ENCODE assay signal across 24 cellular contexts in the genomic region with DNA sequence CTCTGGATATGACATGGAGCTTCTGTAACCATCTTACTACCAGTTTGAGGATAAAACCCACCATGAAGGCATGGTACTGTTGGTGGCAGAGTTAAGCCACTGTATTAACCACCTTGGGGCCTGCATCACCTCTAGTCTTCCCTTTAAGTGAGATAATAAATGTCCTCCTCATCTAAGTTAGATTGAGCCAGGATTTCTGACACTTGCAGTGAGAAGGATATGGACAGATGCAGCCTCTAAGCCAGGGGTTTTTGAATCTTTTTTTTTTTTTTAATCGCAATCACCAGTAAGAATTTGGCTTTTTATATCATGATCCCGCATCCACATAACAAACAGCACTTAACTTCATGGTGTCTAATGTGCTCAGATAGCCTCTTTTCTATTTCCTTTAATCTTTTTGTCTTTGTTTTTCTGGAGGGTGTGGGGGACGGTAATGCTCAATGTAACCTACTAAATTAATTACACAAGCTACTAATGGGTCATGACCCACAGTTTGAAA. TPM values are rescaled to one million over a fixed set of nuclear protein-coding genes. Genes with fewer than 3 reads are reported as not detected.
DNase-seq lines count a peak whose midpoint lies in the region; ATAC-seq, FAIRE-seq and TF ChIP-seq lines count a peak whose summit lies in the region.
"Had no signal": no experiment of that assay in that cellular context is flagged by ENCODE, and none has a peak within 500 bp of the region (broad histone marks: within the 10 kb centered on the region; RNA-seq: fewer than 3 reads in every experiment).

No MANE protein-coding gene starts in this region.

- peak overlapping the region; percentile 9 to 34 for H3K27ac Mint-ChIP-seq in natural killer cell
- peak overlapping the region in 1 of 2 donors; percentile 58 for H3K27ac Mint-ChIP-seq in natural killer cell treated with Interleukin-12 subunit alpha and Interleukin-12 subunit beta and Interleukin-15 and Interleukin-18, amount 100 ng/mL, for 72 hours
- H3K27ac Mint-ChIP-seq: stimulated activated memory B cell treated with anti-CD40 and anti-IgM and Interleukin-4, amounts not matched to agents 10 μg/mL and 1 μg/mL and 100 μg/mL, for 72 hours; T-helper 2 cell treated with Interferon-gamma antibody and Interleukin-4, amounts not matched to agents 5 μg/mL and 100 μg/mL, for 36 hours; WTC11 had no signal

- peaks cover 10% of the 10 kb centered on the region; the same call in 2 of the 3 replicates for H3K79me2 ChIP-seq in K562 (ENCODE audit: control insufficient read depth, insufficient read depth, low read length)

- peak overlapping the region; percentile 64 for H3K4me2 ChIP-seq in K562 (ENCODE audit: insufficient read depth, low read length)

- intact Hi-C loops in natural killer cell (cut with micrococcal nuclease) (no loop called here), K562 (cut with micrococcal nuclease) (loop anchor here (2.0 to 5.0 kb wide), 3 partner anchors 40 to 263 kb away; no protein-coding TSS in a partner anchor)

- FAIRE-seq in K562 (lab: Jason Lieb, UNC), result no peak
- no peak for FAIRE-seq in GM12891 (lab: Jason Lieb, UNC)
- FAIRE-seq: astrocyte, small intestine had no signal

- TF ChIP-seq EP300 in K562 (IDR thresholded peaks at IDR 0.05; ENCODE audit: low read length), result no peak

- DNase-seq in natural killer cell (no peak), K562 (ENCODE audit: extremely low read depth in 1 of 4, low spot score in 3 of 4) (no peak), ureter (ENCODE audit: low spot score) (no peak), GM12891 (ENCODE audit: insufficient read length, low spot score) (no peak)
- DNase-seq in natural killer cell treated with Interleukin-12 subunit alpha and Interleukin-12 subunit beta and Interleukin-15 and Interleukin-18, amount 100 ng/mL, for 72 hours (ENCODE audit: low spot score), result no peak
- DNase-seq: activated CD4-positive, alpha-beta T cell treated with anti-CD3 and anti-CD28 coated beads, Interleukin-2, amount 50 U/mL, for 48 hours; activated naive CD4-positive, alpha-beta T cell; DMS53; effector memory CD4-positive, alpha-beta T cell; GF-D8; KG1; kidney glomerular epithelial cell; NCI-H2171 treated with DMSO at 0.1 percent for 48 hours; NCI-H526; small intestine; stimulated activated CD4-positive, alpha-beta T cell treated with anti-CD3 and anti-CD28 coated beads, Interleukin-2, amount 100 ng/mL, for 24 hours had no signal

- H4K20me1 ChIP-seq in K562 (replicated peaks; ENCODE audit: control insufficient read depth, insufficient read depth, low read length), result no peaks in the 10 kb centered on the region

- 6% methylated on average over 3 of the region's 3 CpGs for WGBS in K562 (ENCODE audit: insufficient coverage, low coverage, missing lambda C conversion rate)
- no CpG with 5 or more reads among the region's 3 CpGs for WGBS in mesodermal cell (ENCODE audit: insufficient coverage in 2 of 2), 2 experiments

- H3K4me1 ChIP-seq in K562 (replicated peaks in 1 of 2; ENCODE audit: control insufficient read depth in 2 of 2, insufficient read depth in 2 of 2, low read length in 2 of 2) (peaks cover 47 to 84% of the 10 kb centered on the region in 2 experiments), mesodermal cell (ENCODE audit: control insufficient read depth, insufficient read depth, low read length, poor library complexity, severe bottlenecking) (peaks cover 10% of the 10 kb centered on the region)
- H3K4me1 ChIP-seq: prostate gland had no signal

- in situ Hi-C loops in K562 (cut with MboI), result no loop called here

- H3K36me3 Mint-ChIP-seq in natural killer cell, result no peaks in the 10 kb centered on the region
- no peaks in the 10 kb centered on the region for H3K36me3 Mint-ChIP-seq in natural killer cell treated with Interleukin-12 subunit alpha and Interleukin-12 subunit beta and Interleukin-15 and Interleukin-18, amount 100 ng/mL, for 72 hours
- H3K36me3 Mint-ChIP-seq: WTC11 had no signal

- peak overlapping the region in 1 of 2 experiments; percentile 33; a peak in 2 of 4 replicates for H3K9ac ChIP-seq in K562 (ENCODE audit: insufficient read depth in 1 of 2, low read depth in 2 of 2, low read length in 2 of 2)

- H3K27me3 ChIP-seq in K562 (ENCODE audit: control insufficient read depth in 2 of 2, insufficient read depth in 2 of 2, low read length in 2 of 2), result no peaks in the 10 kb centered on the region

- no peaks in the 10 kb centered on the region for H3K27me3 Mint-ChIP-seq in natural killer cell (ENCODE audit: low read depth in 2 of 2)
- no peaks in the 10 kb centered on the region for H3K27me3 Mint-ChIP-seq in natural killer cell treated with Interleukin-12 subunit alpha and Interleukin-12 subunit beta and Interleukin-15 and Interleukin-18, amount 100 ng/mL, for 72 hours
- H3K27me3 Mint-ChIP-seq: stimulated activated memory B cell treated with anti-CD40 and anti-IgM and Interleukin-4, amounts not matched to agents 10 μg/mL and 1 μg/mL and 100 μg/mL, for 72 hours had no signal

- H3K9me1 ChIP-seq in K562 (ENCODE audit: control insufficient read depth, insufficient read depth, low read length), result no peaks in the 10 kb centered on the region

- H3K4me3 ChIP-seq in K562 (no peak overlapping the region), mesodermal cell (ENCODE audit: extremely low read depth, insufficient read depth, low read length, poor library complexity, severe bottlenecking) (no peak overlapping the region)
- H3K4me3 ChIP-seq: prostate gland, SK-N-MC had no signal

- no peak for TF ChIP-seq CTCF in natural killer cell (IDR thresholded peaks at IDR 0.05)
- no peak for TF ChIP-seq CTCF in K562 (IDR thresholded peaks at IDR 0.05 in 2 of 3, conservative IDR thresholded peaks at IDR 0.05 in 1 of 3; ENCODE audit: insufficient read depth in 2 of 3, low read depth in 1 of 3, low read length in 3 of 3)

- H3K27ac ChIP-seq in K562 (ENCODE audit: extremely low read depth, low read depth, low read length) (peak overlapping the region; percentile 55), mesodermal cell (ENCODE audit: low read depth, low read length, severe bottlenecking) (peak overlapping the region; percentile 85)
- H3K27ac ChIP-seq: prostate gland, SK-N-MC had no signal

- no peaks in the 10 kb centered on the region for H3K9me3 Mint-ChIP-seq in natural killer cell
- H3K9me3 Mint-ChIP-seq in natural killer cell treated with Interleukin-12 subunit alpha and Interleukin-12 subunit beta and Interleukin-15 and Interleukin-18, amount 100 ng/mL, for 72 hours, result no peaks in the 10 kb centered on the region
- H3K9me3 Mint-ChIP-seq: stimulated activated memory B cell treated with anti-CD40 and anti-IgM and Interleukin-4, amounts not matched to agents 10 μg/mL and 1 μg/mL and 100 μg/mL, for 72 hours; T-helper 2 cell treated with Interferon-gamma antibody and Interleukin-4, amounts not matched to agents 5 μg/mL and 100 μg/mL, for 36 hours; WTC11 had no signal

- ATAC-seq in natural killer cell (no peak), K562 (no peak), GM21529 (IDR thresholded peaks at IDR 0.05; ENCODE audit: unreplicated experiment) (no peak)
- no peak for ATAC-seq in natural killer cell treated with Interleukin-12 subunit alpha and Interleukin-12 subunit beta and Interleukin-15 and Interleukin-18, amount 100 ng/mL, for 72 hours
- ATAC-seq: stimulated activated memory B cell treated with anti-CD40 and anti-IgM and Interleukin-4, amounts not matched to agents 10 μg/mL and 1 μg/mL and 100 μg/mL, for 72 hours had no signal

- CTCF ChIA-PET in K562 (lab: Yijun Ruan, JAX; ENCODE audit: low intra/inter-chr PET ratio), result interaction anchor here (0.5 to 0.7 kb wide), 2 partner anchors 25 to 1669 kb away, joined by 3 to 4 read pairs; no protein-coding TSS in a partner anchor

- H3K4me1 Mint-ChIP-seq in natural killer cell, result peaks cover 22 to 43% of the 10 kb centered on the region in 2 donors
- peaks cover 29 to 33% of the 10 kb centered on the region in 2 donors for H3K4me1 Mint-ChIP-seq in natural killer cell treated with Interleukin-12 subunit alpha and Interleukin-12 subunit beta and Interleukin-15 and Interleukin-18, amount 100 ng/mL, for 72 hours (ENCODE audit: low read depth in 2 of 2)

- no peak overlapping the region for H3K4me3 Mint-ChIP-seq in natural killer cell
- H3K4me3 Mint-ChIP-seq in natural killer cell treated with Interleukin-12 subunit alpha and Interleukin-12 subunit beta and Interleukin-15 and Interleukin-18, amount 100 ng/mL, for 72 hours, result no peak overlapping the region
- H3K4me3 Mint-ChIP-seq: stimulated activated memory B cell treated with anti-CD40 and anti-IgM and Interleukin-4, amounts not matched to agents 10 μg/mL and 1 μg/mL and 100 μg/mL, for 72 hours; T-helper 2 cell treated with Interferon-gamma antibody and Interleukin-4, amounts not matched to agents 5 μg/mL and 100 μg/mL, for 36 hours; WTC11 had no signal

- no peak for TF ChIP-seq POLR2A in K562 (conservative IDR thresholded peaks at IDR 0.05)
- no peak for TF ChIP-seq POLR2A in GM12891 (IDR thresholded peaks at IDR 0.05; ENCODE audit: low read depth, low read length)

- H3K9me3 ChIP-seq in K562 (replicated peaks; ENCODE audit: control insufficient read depth, insufficient read depth, low read depth, low read length) (no peaks in the 10 kb centered on the region), mesodermal cell (ENCODE audit: control insufficient read depth, low read length) (no peaks in the 10 kb centered on the region)
- H3K9me3 ChIP-seq: prostate gland had no signal

- peak overlapping the region; percentile 21; the same call in 1 of the 2 replicates for H2AFZ ChIP-seq in K562 (ENCODE audit: low read depth, low read length)

- TF ChIP-seq RAD21 in K562 (CRISPR knock-in tag; conservative IDR thresholded peaks at IDR 0.05 in 1 of 2, IDR thresholded peaks at IDR 0.05 in 1 of 2), result no peak

- BruUV-seq in K562 (replicated peaks; lab: Mats Ljungman, UMichigan), result no TSS peak

- POLR2A ChIA-PET in K562 (lab: Yijun Ruan, JAX), result interaction anchor here (0.6 to 2.3 kb wide), 11 partner anchors 8 to 104 kb away, joined by 3 to 13 read pairs (median 3); no protein-coding TSS in a partner anchor

- H3K36me3 ChIP-seq in K562 (ENCODE audit: control insufficient read depth, insufficient read depth, low read length) (no peaks in the 10 kb centered on the region), mesodermal cell (ENCODE audit: control insufficient read depth, insufficient read depth, low read length) (peaks cover 8% of the 10 kb centered on the region)
- H3K36me3 ChIP-seq: prostate gland had no signal

RNA-seq across cellular contexts. Expression of gene ATP1A1, which starts 42.2 kb away (rescaled TPM):
- total RNA-seq in natural killer cell (100 to 1,000 TPM; 134 to 144 (median 140) TPM), K562 (2014; rRNA removed) (234 and 262 TPM in 2 replicates), K562 (2014; rRNA removed; fragmentation: Illumina TruSeq; extraction: Trizol) (109 and 122 TPM in 2 replicates), K562 (2015; rRNA removed; fragmentation: Illumina TruSeq; extraction: Trizol) (99.3 and 103 TPM in 2 replicates), K562 (2021) (319 and 354 TPM in 2 replicates), ureter (322 TPM)
- 100 to 1,000 TPM; 208 to 285 TPM for total RNA-seq in natural killer cell treated with Interleukin-12 subunit alpha and Interleukin-12 subunit beta and Interleukin-15 and Interleukin-18, amount 100 ng/mL, for 72 hours
- total RNA-seq in K562 (2011; cell fraction: chromatin; rRNA removed; ENCODE audit: low replicate concordance), result 725 and 867 TPM in 2 replicates
- 1,035 and 1,106 TPM in 2 replicates for total RNA-seq in K562 (2011; cell fraction: nucleolus; rRNA removed)
- total RNA-seq in K562 (2011; cell fraction: nucleoplasm; rRNA removed), result 881 and 968 TPM in 2 replicates
- polyA plus RNA-seq in K562 (2011; rRNA removed) (358 and 513 TPM in 2 replicates), K562 (2014; fragmentation: Illumina TruSeq; extraction: Trizol) (358 and 388 TPM in 2 replicates), K562 (2014; fragmentation: Nextera tagmentation; extraction: Ambion mirVana) (100 to 1,000 TPM; 113 to 135 TPM), K562 (2014; rRNA removed) (261 and 293 TPM in 2 replicates)
- 378 and 399 TPM in 2 replicates for polyA plus RNA-seq in K562 (2011; cell fraction: cytosol; rRNA removed)
- polyA plus RNA-seq in K562 (2011; cell fraction: nucleus; rRNA removed), result 255 and 257 TPM in 2 replicates
- polyA plus RNA-seq in K562 (2012), result 185 and 295 TPM in 2 replicates
- polyA minus RNA-seq in K562 (2011; rRNA and poly(A)+ RNA removed), result 616 and 874 TPM in 2 replicates
- polyA minus RNA-seq in K562 (2011; cell fraction: cytosol; rRNA and poly(A)+ RNA removed), result 258 and 300 TPM in 2 replicates
- 138 and 192 TPM in 2 replicates for polyA minus RNA-seq in K562 (2011; cell fraction: nucleus; rRNA and poly(A)+ RNA removed)
- 271 TPM for polyA plus RNA-seq in mesodermal cell (2013, experiment 1 of 2)
- polyA plus RNA-seq in mesodermal cell (2013, experiment 2 of 2), result 244 TPM
- 209 TPM for polyA plus RNA-seq in GM12891 (2012; ENCODE audit: low read depth, missing spikeins)
